In the genomic region with DNA sequence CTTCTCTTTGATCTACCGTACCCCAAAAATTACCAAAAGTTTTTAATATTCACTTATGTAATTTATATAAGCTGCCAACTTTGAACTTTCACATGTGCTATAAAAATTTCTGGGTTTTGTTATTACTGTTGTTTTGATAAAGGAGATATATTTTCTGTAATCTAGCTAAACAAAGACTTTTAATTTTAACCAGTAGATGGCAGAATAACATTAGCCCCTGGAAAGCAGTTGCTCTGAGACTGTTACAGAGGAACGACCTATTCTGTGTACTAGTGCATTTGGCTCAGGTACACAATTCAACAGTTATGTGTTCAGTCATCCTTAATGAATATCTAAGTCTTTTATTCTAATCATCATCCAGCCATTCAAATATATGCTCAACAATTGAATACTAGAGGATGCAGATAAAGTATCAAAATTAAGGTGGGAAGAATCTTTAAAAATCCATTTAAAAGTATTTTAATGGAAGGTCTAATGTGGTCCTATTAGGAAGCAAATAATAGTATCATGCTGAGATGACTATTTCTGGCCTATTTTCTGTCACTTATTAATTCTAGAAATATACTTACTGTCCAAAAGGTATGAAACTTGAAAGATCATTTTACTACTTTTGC, we compare ENCODE assay signal across 8 cellular contexts. TPM values are rescaled to one million over a fixed set of nuclear protein-coding genes. Genes with fewer than 3 reads are reported as not detected.
DNase-seq lines count a peak whose midpoint lies in the region; ATAC-seq and TF ChIP-seq lines count a peak whose summit lies in the region.

No MANE protein-coding gene starts in this region.

- intact Hi-C loops in activated CD4-positive, alpha-beta T cell treated with anti-CD3 and anti-CD28 coated beads, Interleukin-2, amount 10 ng/mL, durations not matched to agents 24 days and 14 days (cut with micrococcal nuclease): loop anchor here (1.0 to 10.0 kb wide), 6 partner anchors 9 to 462 kb away; a partner anchor contains a TSS

- H3K9me3 Mint-ChIP-seq in mesothelial cell of epicardium: no peaks in the 10 kb centered on the region
- no peaks in the 10 kb centered on the region for H3K9me3 Mint-ChIP-seq in activated CD4-positive, alpha-beta T cell treated with anti-CD3 and anti-CD28 coated beads, Interleukin-2, amount 10 ng/mL, durations not matched to agents 24 days and 14 days

- no peak overlapping the region for H3K4me3 Mint-ChIP-seq in mesothelial cell of epicardium
- H3K4me3 Mint-ChIP-seq in activated CD4-positive, alpha-beta T cell treated with anti-CD3 and anti-CD28 coated beads, Interleukin-2, amount 10 ng/mL, durations not matched to agents 24 days and 14 days: no peak overlapping the region

- H3K36me3 Mint-ChIP-seq in mesothelial cell of epicardium: peaks cover 16% of the 10 kb centered on the region
- peaks cover 50% of the 10 kb centered on the region for H3K36me3 Mint-ChIP-seq in activated CD4-positive, alpha-beta T cell treated with anti-CD3 and anti-CD28 coated beads, Interleukin-2, amount 10 ng/mL, durations not matched to agents 24 days and 14 days (ENCODE audit: low read depth)

- TF ChIP-seq CTCF in mesothelial cell of epicardium (IDR thresholded peaks at IDR 0.05; ENCODE audit: unreplicated experiment): peak; percentile 63

- peaks cover 31% of the 10 kb centered on the region for H3K4me1 Mint-ChIP-seq in mesothelial cell of epicardium
- peaks cover 24% of the 10 kb centered on the region for H3K4me1 Mint-ChIP-seq in activated CD4-positive, alpha-beta T cell treated with anti-CD3 and anti-CD28 coated beads, Interleukin-2, amount 10 ng/mL, durations not matched to agents 24 days and 14 days

- DNase-seq in DMS114 treated with DMSO at 0.1 percent for 48 hours (lab: John Stamatoyannopoulos, UW; ENCODE audit: unreplicated experiment) (peak; percentile 12), GM19240 (ENCODE audit: insufficient read length, low spot score) (peak; percentile 8), NCI-H82 treated with DMSO at 0.1 percent for 48 hours (lab: John Stamatoyannopoulos, UW; ENCODE audit: unreplicated experiment) (peak; percentile 7), dedifferentiated amniotic fluid mesenchymal stem cell (ENCODE audit: extremely low spot score) (peak; percentile 51), mesothelial cell of epicardium (ENCODE audit: low spot score in 2 of 2, unreplicated experiment in 2 of 2) (no peak), foreskin melanocyte (no peak)
- no peak for DNase-seq in activated CD4-positive, alpha-beta T cell treated with anti-CD3 and anti-CD28 coated beads, Interleukin-2, amount 10 ng/mL, durations not matched to agents 24 days and 14 days

- H3K27me3 Mint-ChIP-seq in mesothelial cell of epicardium (ENCODE audit: low read depth): no peaks in the 10 kb centered on the region
- H3K27me3 Mint-ChIP-seq in activated CD4-positive, alpha-beta T cell treated with anti-CD3 and anti-CD28 coated beads, Interleukin-2, amount 10 ng/mL, durations not matched to agents 24 days and 14 days: no peaks in the 10 kb centered on the region

- peak; percentile 76 for ATAC-seq in HG03196 (IDR thresholded peaks at IDR 0.05; ENCODE audit: unreplicated experiment)

- H3K27ac Mint-ChIP-seq in mesothelial cell of epicardium: no peak overlapping the region
- no peak overlapping the region for H3K27ac Mint-ChIP-seq in activated CD4-positive, alpha-beta T cell treated with anti-CD3 and anti-CD28 coated beads, Interleukin-2, amount 10 ng/mL, durations not matched to agents 24 days and 14 days

RNA-seq across cellular contexts. Expression of a gene that starts 8.6 kb away (rescaled TPM):
- total RNA-seq in mesothelial cell of epicardium: 36.7 to 37.5 TPM (median 36.9 TPM) in 3 replicates
- 14.8 and 15.0 TPM in 2 replicates for total RNA-seq in activated CD4-positive, alpha-beta T cell treated with anti-CD3 and anti-CD28 coated beads, Interleukin-2, amount 10 ng/mL, durations not matched to agents 24 days and 14 days

RNA-seq across cellular contexts. Expression of a gene that starts 21.5 kb away (rescaled TPM):
- not detected in 3 replicates for total RNA-seq in mesothelial cell of epicardium
- total RNA-seq in activated CD4-positive, alpha-beta T cell treated with anti-CD3 and anti-CD28 coated beads, Interleukin-2, amount 10 ng/mL, durations not matched to agents 24 days and 14 days: not detected in 2 replicates

RNA-seq across cellular contexts. Expression of a gene that starts 24.1 kb away (rescaled TPM):
- 0.14 TPM in 1 of 3 replicates, not detected in the others for total RNA-seq in mesothelial cell of epicardium
- not detected in 2 replicates for total RNA-seq in activated CD4-positive, alpha-beta T cell treated with anti-CD3 and anti-CD28 coated beads, Interleukin-2, amount 10 ng/mL, durations not matched to agents 24 days and 14 days

RNA-seq across cellular contexts. Expression of a gene that starts 41.2 kb away (rescaled TPM):
- 0.60 to 1.0 TPM (median 0.66 TPM) in 3 replicates for total RNA-seq in mesothelial cell of epicardium
- total RNA-seq in activated CD4-positive, alpha-beta T cell treated with anti-CD3 and anti-CD28 coated beads, Interleukin-2, amount 10 ng/mL, durations not matched to agents 24 days and 14 days: not detected in 2 replicates

RNA-seq across cellular contexts. Expression of a gene that starts 58.6 kb away (rescaled TPM):
- 0.34 to 0.62 TPM (median 0.58 TPM) in 3 replicates for total RNA-seq in mesothelial cell of epicardium
- total RNA-seq in activated CD4-positive, alpha-beta T cell treated with anti-CD3 and anti-CD28 coated beads, Interleukin-2, amount 10 ng/mL, durations not matched to agents 24 days and 14 days: not detected in 2 replicates

Comparison
In these comparisons a context has a peak if more than half of its experiments do, and no peak if none do; other contexts are left out.
1. DNase-seq: peak in DMS114 treated with DMSO at 0.1 percent for 48 hours (single experiment), GM19240 (single experiment), NCI-H82 treated with DMSO at 0.1 percent for 48 hours (single experiment) and dedifferentiated amniotic fluid mesenchymal stem cell (single experiment); none in mesothelial cell of epicardium (0 of 2), foreskin melanocyte (single experiment) and activated CD4-positive, alpha-beta T cell treated with anti-CD3 and anti-CD28 coated beads, Interleukin-2, amount 10 ng/mL, durations not matched to agents 24 days and 14 days (single experiment).